In the genomic region with DNA sequence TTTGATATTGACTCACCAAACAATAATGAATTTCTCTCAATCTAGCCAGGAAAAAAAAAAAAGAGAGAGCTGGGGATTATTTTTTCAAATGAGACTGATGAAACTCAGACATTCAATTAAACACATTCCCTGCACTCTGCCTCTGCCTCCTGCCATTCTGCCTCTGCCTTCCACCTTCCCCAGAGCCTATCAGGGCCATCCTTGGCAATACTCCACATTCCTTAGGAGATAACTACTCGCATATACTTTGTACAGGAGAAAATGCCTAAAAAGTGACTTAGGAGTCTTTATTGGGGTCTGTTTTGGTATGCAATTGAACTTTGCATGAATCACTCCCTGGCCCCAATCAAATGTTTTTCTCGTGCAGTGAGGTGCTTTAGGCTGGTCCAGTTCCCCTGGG, we compare ENCODE assay signal across 2 cellular contexts.
TF ChIP-seq lines count a peak whose summit lies in the region.

No MANE protein-coding gene starts in this region.

TF ChIP-seq in SK-N-SH treated with all-trans-retinoic acid at 6 μM for 48 hours, 23 proteins besides CTCF, POLR2A, EP300 and RAD21 (continued from another document):
- TF ChIP-seq ARNTL (CRISPR knock-in tag; IDR thresholded peaks at IDR 0.05; ENCODE audit: borderline replicate concordance, low read depth), result no peak

TF ChIP-seq in SK-N-SH, 30 proteins besides CTCF, POLR2A, EP300 and RAD21 (continued from another document):
- TF ChIP-seq, protein P1, sequence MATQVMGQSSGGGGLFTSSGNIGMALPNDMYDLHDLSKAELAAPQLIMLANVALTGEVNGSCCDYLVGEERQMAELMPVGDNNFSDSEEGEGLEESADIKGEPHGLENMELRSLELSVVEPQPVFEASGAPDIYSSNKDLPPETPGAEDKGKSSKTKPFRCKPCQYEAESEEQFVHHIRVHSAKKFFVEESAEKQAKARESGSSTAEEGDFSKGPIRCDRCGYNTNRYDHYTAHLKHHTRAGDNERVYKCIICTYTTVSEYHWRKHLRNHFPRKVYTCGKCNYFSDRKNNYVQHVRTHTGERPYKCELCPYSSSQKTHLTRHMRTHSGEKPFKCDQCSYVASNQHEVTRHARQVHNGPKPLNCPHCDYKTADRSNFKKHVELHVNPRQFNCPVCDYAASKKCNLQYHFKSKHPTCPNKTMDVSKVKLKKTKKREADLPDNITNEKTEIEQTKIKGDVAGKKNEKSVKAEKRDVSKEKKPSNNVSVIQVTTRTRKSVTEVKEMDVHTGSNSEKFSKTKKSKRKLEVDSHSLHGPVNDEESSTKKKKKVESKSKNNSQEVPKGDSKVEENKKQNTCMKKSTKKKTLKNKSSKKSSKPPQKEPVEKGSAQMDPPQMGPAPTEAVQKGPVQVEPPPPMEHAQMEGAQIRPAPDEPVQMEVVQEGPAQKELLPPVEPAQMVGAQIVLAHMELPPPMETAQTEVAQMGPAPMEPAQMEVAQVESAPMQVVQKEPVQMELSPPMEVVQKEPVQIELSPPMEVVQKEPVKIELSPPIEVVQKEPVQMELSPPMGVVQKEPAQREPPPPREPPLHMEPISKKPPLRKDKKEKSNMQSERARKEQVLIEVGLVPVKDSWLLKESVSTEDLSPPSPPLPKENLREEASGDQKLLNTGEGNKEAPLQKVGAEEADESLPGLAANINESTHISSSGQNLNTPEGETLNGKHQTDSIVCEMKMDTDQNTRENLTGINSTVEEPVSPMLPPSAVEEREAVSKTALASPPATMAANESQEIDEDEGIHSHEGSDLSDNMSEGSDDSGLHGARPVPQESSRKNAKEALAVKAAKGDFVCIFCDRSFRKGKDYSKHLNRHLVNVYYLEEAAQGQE (IDR thresholded peaks at IDR 0.05; ENCODE audit: low read depth, low read length), result no peak
- TF ChIP-seq GATA2 (CRISPR knock-in tag; IDR thresholded peaks at IDR 0.05), result no peak
- no peak for TF ChIP-seq YY1 (IDR thresholded peaks at IDR 0.05; ENCODE audit: low read depth)
- TF ChIP-seq NFIC (IDR thresholded peaks at IDR 0.05; ENCODE audit: borderline replicate concordance), result no peak
- TF ChIP-seq TAF1 (IDR thresholded peaks at IDR 0.05; ENCODE audit: borderline replicate concordance, low read depth, low read length), result no peak
- TF ChIP-seq RXRA (IDR thresholded peaks at IDR 0.05; ENCODE audit: borderline replicate concordance, low read depth), result no peak
- TF ChIP-seq MXI1 (IDR thresholded peaks at IDR 0.05; ENCODE audit: low read depth, low read length), result no peak
- TF ChIP-seq TEAD4 (IDR thresholded peaks at IDR 0.05; ENCODE audit: borderline replicate concordance, insufficient read depth), result no peak
- no peak for TF ChIP-seq USF2 (IDR thresholded peaks at IDR 0.05; ENCODE audit: borderline replicate concordance, low read depth, low read length)
